In the genomic region with DNA sequence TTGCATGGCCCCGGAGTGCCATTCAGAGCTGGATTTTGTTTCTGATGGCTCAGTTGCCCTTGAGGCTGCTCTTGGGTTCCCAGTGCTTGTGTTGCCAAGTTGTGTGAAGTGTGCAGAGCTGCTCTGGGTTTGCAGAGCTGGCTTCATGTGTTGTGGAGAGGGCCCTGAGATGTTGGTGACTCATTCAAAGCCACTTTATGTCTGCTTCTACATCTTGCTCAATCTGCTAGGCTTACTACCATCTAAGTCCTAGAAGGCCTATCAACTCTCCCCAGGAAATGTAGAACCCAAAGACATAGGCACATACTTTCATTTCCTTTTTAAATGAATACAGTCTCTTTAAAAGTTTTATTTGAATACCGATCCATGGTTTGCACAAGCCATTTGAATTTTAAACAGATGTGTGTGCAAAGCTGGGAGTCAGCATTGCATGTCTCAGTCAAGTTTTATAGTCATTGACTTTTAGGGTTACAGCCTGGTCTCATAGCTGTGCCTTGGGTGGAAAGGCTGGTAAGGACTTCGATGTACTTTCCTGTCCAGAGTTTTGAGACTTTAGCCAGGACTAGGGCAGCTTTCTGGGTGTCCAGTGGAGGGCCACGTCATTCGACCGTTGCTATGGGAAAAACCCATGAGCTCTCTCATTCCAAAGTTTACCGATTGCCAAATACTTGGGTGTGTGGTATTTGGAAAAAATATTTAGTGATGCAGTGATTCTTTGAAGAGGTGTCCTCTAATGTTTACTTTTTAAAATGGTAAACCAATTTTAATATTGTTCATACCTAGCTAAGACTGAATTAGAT, we compare ENCODE assay signal across 12 cellular contexts.
DNase-seq lines count a peak whose midpoint lies in the region; ATAC-seq and TF ChIP-seq lines count a peak whose summit lies in the region.
"Had no signal": no experiment of that assay in that cellular context is flagged by ENCODE, and none has a peak within 500 bp of the region (broad histone marks: within the 10 kb centered on the region; RNA-seq: fewer than 3 reads in every experiment).

No MANE protein-coding gene starts in this region.

- H3K27me3 ChIP-seq in GM23248 (replicated peaks; ENCODE audit: insufficient read depth): no peaks in the 10 kb centered on the region
- H3K27me3 ChIP-seq in gastrocnemius medialis: no peaks in the 10 kb centered on the region
- H3K27me3 ChIP-seq in ascending aorta: no peaks in the 10 kb centered on the region
- H3K27me3 ChIP-seq: suprapubic skin had no signal

- no peak for TF ChIP-seq POLR2A in gastrocnemius medialis (IDR thresholded peaks at IDR 0.05)

- DNase-seq in GM23248 (peak; percentile 95), NOMO-1 treated with dmso at 0.1 percent for 144 hours (lab: John Stamatoyannopoulos, UW; ENCODE audit: unreplicated experiment) (peak; percentile 65), fibroblast of mammary gland (ENCODE audit: low read depth) (peak; percentile 95), gastrocnemius medialis (peak in 1 of 2 donors; percentile 23), HPDE6-E6E7 (ENCODE audit: extremely low spot score) (no peak), ACHN (no peak), ascending aorta (ENCODE audit: low spot score in 2 of 2) (no peak)
- no peak for DNase-seq in activated CD8-positive, alpha-beta memory T cell treated with anti-CD3 and anti-CD28 coated beads for 24 hours
- DNase-seq: amniotic stem cell, NCI-H82 had no signal

- no peaks in the 10 kb centered on the region for H3K9me3 ChIP-seq in GM23248 (ENCODE audit: low read depth)
- H3K9me3 ChIP-seq in gastrocnemius medialis: no peaks in the 10 kb centered on the region
- H3K9me3 ChIP-seq in ascending aorta: no peaks in the 10 kb centered on the region
- H3K9me3 ChIP-seq: suprapubic skin had no signal

- H2AFZ ChIP-seq in GM23248: peak overlapping the region; percentile 43; the same call in 1 of the 2 replicates
- H2AFZ ChIP-seq: parathyroid adenoma had no signal

- no peaks in the 10 kb centered on the region for H3K36me3 ChIP-seq in GM23248 (ENCODE audit: low read depth)
- no peaks in the 10 kb centered on the region for H3K36me3 ChIP-seq in gastrocnemius medialis
- H3K36me3 ChIP-seq in ascending aorta: no peaks in the 10 kb centered on the region
- H3K36me3 ChIP-seq: suprapubic skin had no signal

- peaks cover 17% of the 10 kb centered on the region for H3K4me1 ChIP-seq in GM23248 (ENCODE audit: insufficient read depth)
- H3K4me1 ChIP-seq in gastrocnemius medialis: peaks cover 6 to 7% of the 10 kb centered on the region in 2 donors
- peaks cover 0 to 3% of the 10 kb centered on the region in 2 donors for H3K4me1 ChIP-seq in ascending aorta
- H3K4me1 ChIP-seq: parathyroid adenoma had no signal

- peak overlapping the region; percentile 47 for H3K4me3 ChIP-seq in GM23248
- no peak overlapping the region for H3K4me3 ChIP-seq in fibroblast of mammary gland (ENCODE audit: control insufficient read depth, low read depth, low read length)
- H3K4me3 ChIP-seq in gastrocnemius medialis: no peak overlapping the region
- no peak overlapping the region for H3K4me3 ChIP-seq in ascending aorta
- H3K4me3 ChIP-seq: suprapubic skin had no signal

- in situ Hi-C loops in GM23248 (cut with MboI): no loop called here
- in situ Hi-C loops in gastrocnemius medialis (cut with MboI; ENCODE audit: low sequenced_read_pairs in 4 of 4): no loop called here
- in situ Hi-C loops in ACHN (cut with HindIII; ENCODE audit: low pct_ligation_motif_present, low pct_unique_long_range_greater_than_20kb, low sequenced_read_pairs): no loop called here

- H3K27ac ChIP-seq in GM23248: peak overlapping the region; percentile 96
- H3K27ac ChIP-seq in gastrocnemius medialis: no peak overlapping the region
- H3K27ac ChIP-seq in ascending aorta: peak overlapping the region in 1 of 2 donors; percentile 44
- H3K27ac ChIP-seq: parathyroid adenoma, suprapubic skin had no signal

- TF ChIP-seq CTCF in fibroblast of mammary gland (conservative IDR thresholded peaks at IDR 0.05; ENCODE audit: control insufficient read depth, insufficient read depth, low read depth, low read length) (no peak), gastrocnemius medialis (IDR thresholded peaks at IDR 0.05 in 4 of 5, conservative IDR thresholded peaks at IDR 0.05 in 1 of 5) (no peak), ascending aorta (IDR thresholded peaks at IDR 0.05) (no peak)

- peaks cover 18% of the 10 kb centered on the region for H3F3A ChIP-seq in GM23248 (ENCODE audit: insufficient read depth)

- H3K9ac ChIP-seq in GM23248: peak overlapping the region; percentile 75
- H3K9ac ChIP-seq: parathyroid adenoma had no signal

- H3K4me2 ChIP-seq in GM23248 (ENCODE audit: unreplicated experiment): peak overlapping the region; percentile 79

- intact Hi-C loops in gastrocnemius medialis (cut with DNase I; ENCODE audit: low total_unique reads) (no loop called here), ascending aorta (cut with DNase I) (no loop called here)

- no peaks in the 10 kb centered on the region for H3K9me2 ChIP-seq in GM23248 (ENCODE audit: insufficient read depth)

- 2 to 4% methylated on average over 7 of the region's 7 CpGs for WGBS in GM23248 (ENCODE audit: low coverage in 1 of 2, low lambda C conversion rate in 2 of 2, missing lambda C conversion rate in 2 of 2), 2 experiments

- peak; percentile 58 to 64 for ATAC-seq in gastrocnemius medialis

- H3K79me2 ChIP-seq in GM23248 (ENCODE audit: insufficient read depth): no peaks in the 10 kb centered on the region
- H3K79me2 ChIP-seq: parathyroid adenoma had no signal

- H4K20me1 ChIP-seq in GM23248 (ENCODE audit: insufficient read depth): no peaks in the 10 kb centered on the region

Comparison
In these comparisons a context has a peak if more than half of its experiments do, and no peak if none do; other contexts are left out.
1. DNase-seq: peak in GM23248 (single experiment), NOMO-1 treated with dmso at 0.1 percent for 144 hours (single experiment) and fibroblast of mammary gland (single experiment); none in HPDE6-E6E7 (single experiment), ACHN (single experiment), ascending aorta (0 of 2) and activated CD8-positive, alpha-beta memory T cell treated with anti-CD3 and anti-CD28 coated beads for 24 hours (single experiment).